ENCODE assay signal across 8 cellular contexts in genomic region chr9:32775283-32775682, GRCh38. TPM values are rescaled to one million over a fixed set of nuclear protein-coding genes. Genes with fewer than 3 reads are reported as not detected.
"Had no signal": no experiment of that assay in that cellular context is flagged by ENCODE, and none has a peak within 500 bp of the region (broad histone marks: within the 10 kb centered on the region; RNA-seq: fewer than 3 reads in every experiment).

No MANE protein-coding gene starts in this region.

- H2AFZ ChIP-seq: GM23248, GM23338 had no signal

- H3K4me3 ChIP-seq: GM23248, GM23338, HAP-1 had no signal

- H3K36me3 ChIP-seq: HAP-1 had no signal

- H3K4me2 ChIP-seq: GM23338 had no signal

- DNase-seq: GM23248, GOT3, H7, H9, HCEC 1CT, HFFc6 had no signal

- H3K27ac ChIP-seq: GM23248 had no signal

- H3K9ac ChIP-seq: GM23248 had no signal

- ATAC-seq: GM23338 had no signal

RNA-seq across cellular contexts. Expression of gene TMEM215, which starts 8.1 kb away (rescaled TPM):
- total RNA-seq: GM23248, HFFc6 had no signal
- polyA plus RNA-seq: GM23248 had no signal
